Comparison of ENCODE assay signal across 1 cellular context in genomic region chr4:86847576-86847975, GRCh38.
TF ChIP-seq lines count a peak whose summit lies in the region.

No MANE protein-coding gene starts in this region.

TF ChIP-seq in H1, 55 proteins besides CTCF, POLR2A, EP300 and RAD21:
- TF ChIP-seq CTBP2 (IDR thresholded peaks at IDR 0.05; ENCODE audit: borderline replicate concordance, insufficient read depth, insufficient read length, low read length) (no peak), MAFK (IDR thresholded peaks at IDR 0.05; ENCODE audit: low read depth, low read length) (no peak), SP1 (IDR thresholded peaks at IDR 0.05; ENCODE audit: low read depth, low read length) (no peak), HDAC2 (IDR thresholded peaks at IDR 0.05; ENCODE audit: borderline replicate concordance in 1 of 2, low read depth in 2 of 2, low read length in 2 of 2) (no peak), MAX (IDR thresholded peaks at IDR 0.05) (no peak), SIRT6 (IDR thresholded peaks at IDR 0.05; ENCODE audit: low read length) (no peak), SIN3A (conservative IDR thresholded peaks at IDR 0.05 in 1 of 2, IDR thresholded peaks at IDR 0.05 in 1 of 2; ENCODE audit: low read depth in 1 of 2, low read length in 2 of 2) (no peak)
